12 cellular contexts compared by ENCODE assay signal in the genomic region with DNA sequence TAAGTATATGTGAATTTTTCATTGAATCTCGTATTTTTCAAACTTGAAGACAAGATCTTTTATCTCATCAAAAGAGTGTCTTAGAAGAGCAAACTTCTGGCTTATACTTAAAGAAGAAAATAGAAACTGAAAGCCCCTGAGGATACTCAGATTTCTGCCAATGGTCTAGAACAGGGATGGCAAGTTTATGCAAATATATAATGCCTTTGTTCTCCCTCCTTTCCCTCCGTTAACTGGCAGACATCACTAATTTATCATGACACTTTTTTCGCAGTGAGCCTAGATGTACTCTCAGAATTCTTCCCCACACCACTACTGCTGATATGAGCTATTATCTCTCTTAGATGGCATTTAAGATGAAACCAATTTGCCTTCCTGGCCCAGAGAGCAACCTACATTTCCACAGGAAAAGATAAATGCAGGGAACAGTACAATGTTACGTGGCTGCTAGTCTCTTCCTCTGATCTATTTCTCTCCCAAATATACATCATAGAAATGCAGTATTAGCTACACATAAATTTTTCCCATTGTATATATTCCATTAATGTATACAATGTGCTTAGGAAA. TPM values are rescaled to one million over a fixed set of nuclear protein-coding genes. Genes with fewer than 3 reads are reported as not detected.
DNase-seq lines count a peak whose midpoint lies in the region; ATAC-seq and TF ChIP-seq lines count a peak whose summit lies in the region.
"Had no signal": no experiment of that assay in that cellular context is flagged by ENCODE, and none has a peak within 500 bp of the region (broad histone marks: within the 10 kb centered on the region; RNA-seq: fewer than 3 reads in every experiment).

No MANE protein-coding gene starts in this region.

- no peaks in the 10 kb centered on the region for H3K36me3 ChIP-seq in Karpas-422 (ENCODE audit: insufficient read depth, low read length)
- H3K36me3 ChIP-seq in osteoblast (ENCODE audit: insufficient read depth, low read length), result no peaks in the 10 kb centered on the region
- no peaks in the 10 kb centered on the region for H3K36me3 ChIP-seq in neuronal stem cell (replicated peaks in 1 of 2; ENCODE audit: control insufficient read depth in 2 of 2, insufficient read depth in 2 of 2, low read length in 2 of 2)
- H3K36me3 ChIP-seq: tibial nerve had no signal

- peak overlapping the region; percentile 54 for H3K4me2 ChIP-seq in Karpas-422 (ENCODE audit: low read depth, low read length, poor library complexity, severe bottlenecking)
- no peak overlapping the region for H3K4me2 ChIP-seq in osteoblast (ENCODE audit: insufficient read depth, low read length)
- no peak overlapping the region for H3K4me2 ChIP-seq in neuronal stem cell (ENCODE audit: insufficient read depth, low read length, poor library complexity, severe bottlenecking)

- H2AK5ac ChIP-seq in neuronal stem cell (ENCODE audit: low read depth, low read length), result no peak overlapping the region

- TF ChIP-seq CTCF in osteoblast (IDR thresholded peaks at IDR 0.05; ENCODE audit: extremely low read depth, low read depth, low read length), result no peak

- no peak overlapping the region for H2BK5ac ChIP-seq in neuronal stem cell (ENCODE audit: low read length)

- H3K9me3 ChIP-seq in Karpas-422 (ENCODE audit: low read length) (no peaks in the 10 kb centered on the region), osteoblast (ENCODE audit: low read depth, low read length) (no peaks in the 10 kb centered on the region), neuronal stem cell (replicated peaks in 1 of 2; ENCODE audit: control insufficient read depth in 2 of 2, insufficient read depth in 1 of 2, low read depth in 1 of 2, low read length in 2 of 2) (no peaks in the 10 kb centered on the region)
- H3K9me3 ChIP-seq: tibial nerve had no signal

- no peak overlapping the region for H3K14ac ChIP-seq in neuronal stem cell (ENCODE audit: low read length)

- WGBS in neuronal stem cell (ENCODE audit: extremely low coverage in 2 of 2, insufficient read length in 2 of 2, insufficient replicate concordance in 1 of 2), 2 donors, result no CpG with 5 or more reads among the region's 4 CpGs

- no peaks in the 10 kb centered on the region for H3K9me2 ChIP-seq in Karpas-422 (replicated peaks; ENCODE audit: insufficient read depth, low read length)

- ATAC-seq in GM18909 (IDR thresholded peaks at IDR 0.05; ENCODE audit: poor library complexity, unreplicated experiment), result peak; percentile 61
- peak; percentile 68 for ATAC-seq in HG02642 (IDR thresholded peaks at IDR 0.05; ENCODE audit: poor library complexity, unreplicated experiment)
- ATAC-seq: activated T-helper 17 cell treated with anti-CD3 and anti-CD28 coated beads, Interleukin-2, amount 50 U/mL, for 72 hours had no signal

- no peak overlapping the region for H2BK15ac ChIP-seq in neuronal stem cell (ENCODE audit: low read length)

- H3K4ac ChIP-seq in neuronal stem cell (ENCODE audit: low read length), result no peak overlapping the region

- H3K23ac ChIP-seq in neuronal stem cell (ENCODE audit: low read depth, low read length, poor library complexity), result no peak overlapping the region

- no peak overlapping the region; the same call in 1 of the 2 replicates for H3K4me3 ChIP-seq in Karpas-422 (ENCODE audit: low read length)
- H3K4me3 ChIP-seq in osteoblast (ENCODE audit: insufficient read depth, low read length), result no peak overlapping the region
- H3K4me3 ChIP-seq in neuronal stem cell (ENCODE audit: low read length in 2 of 2), result no peak overlapping the region
- H3K4me3 ChIP-seq: tibial nerve had no signal

- H3K27ac ChIP-seq in Karpas-422 (ENCODE audit: low read length) (no peak overlapping the region), osteoblast (ENCODE audit: low read depth, low read length) (no peak overlapping the region), neuronal stem cell (replicated peaks; ENCODE audit: low read length) (no peak overlapping the region)
- H3K27ac ChIP-seq: tibial nerve had no signal

- no peak overlapping the region for H3K18ac ChIP-seq in neuronal stem cell (ENCODE audit: low read length)

- H2BK120ac ChIP-seq in neuronal stem cell (ENCODE audit: low read depth, low read length), result no peak overlapping the region

- no peak overlapping the region for H2AFZ ChIP-seq in Karpas-422 (ENCODE audit: low read length)
- no peak overlapping the region for H2AFZ ChIP-seq in osteoblast (ENCODE audit: low read length)
- no peak overlapping the region for H2AFZ ChIP-seq in neuronal stem cell (ENCODE audit: low read length)

- DNase-seq in Karpas-422 (peak; percentile 71), osteoblast (ENCODE audit: insufficient read length, low spot score, missing footprints) (peak; percentile 60), neuronal stem cell (ENCODE audit: low spot score) (no peak), NCI-H1436 treated with DMSO at 0.1 percent for 48 hours (lab: John Stamatoyannopoulos, UW) (no peak), NCI-H748 treated with DMSO at 0.1 percent for 48 hours (lab: John Stamatoyannopoulos, UW) (no peak)
- DNase-seq: activated CD4-positive, alpha-beta T cell treated with anti-CD3 and anti-CD28 coated beads for 4 hours; anterior cingulate cortex; NCI-H1436 had no signal

- H4K8ac ChIP-seq in neuronal stem cell (ENCODE audit: low read depth, low read length), result no peak overlapping the region

- H2BK12ac ChIP-seq in neuronal stem cell (ENCODE audit: low read length), result no peak overlapping the region

- H4K91ac ChIP-seq in neuronal stem cell (ENCODE audit: low read depth, low read length, poor library complexity), result no peak overlapping the region

- no peaks in the 10 kb centered on the region for H3K79me2 ChIP-seq in Karpas-422 (ENCODE audit: low read length)
- H3K79me2 ChIP-seq in osteoblast (ENCODE audit: insufficient read depth, low read length), result no peaks in the 10 kb centered on the region

- no peaks in the 10 kb centered on the region for H4K20me1 ChIP-seq in Karpas-422 (ENCODE audit: insufficient read depth, low read depth, low read length)
- no peaks in the 10 kb centered on the region for H4K20me1 ChIP-seq in osteoblast (ENCODE audit: insufficient read depth, low read length)

- H3K27me3 ChIP-seq in Karpas-422 (ENCODE audit: low read length) (no peaks in the 10 kb centered on the region), osteoblast (ENCODE audit: insufficient read depth, low read length) (peaks cover 3% of the 10 kb centered on the region), neuronal stem cell (ENCODE audit: control insufficient read depth in 3 of 3, insufficient read depth in 3 of 3, low read depth in 1 of 3, low read length in 3 of 3) (no peaks in the 10 kb centered on the region)
- H3K27me3 ChIP-seq: tibial nerve had no signal

- no peak overlapping the region for H3K9ac ChIP-seq in Karpas-422 (ENCODE audit: low read length)
- H3K9ac ChIP-seq in neuronal stem cell (ENCODE audit: low read depth, low read length, poor library complexity), result no peak overlapping the region

- no peaks in the 10 kb centered on the region for H3K79me1 ChIP-seq in neuronal stem cell (ENCODE audit: low read depth, low read length)

- H3K4me1 ChIP-seq in Karpas-422 (ENCODE audit: low read length) (peaks cover 26% of the 10 kb centered on the region), osteoblast (ENCODE audit: insufficient read depth, low read length) (no peaks in the 10 kb centered on the region), neuronal stem cell (ENCODE audit: control insufficient read depth in 2 of 2, insufficient read depth in 1 of 2, low read depth in 1 of 2, low read length in 2 of 2) (peaks cover 2 to 5% of the 10 kb centered on the region in 2 donors)
- H3K4me1 ChIP-seq: tibial nerve had no signal

RNA-seq across cellular contexts. Expression of a gene that starts 40.0 kb away (rescaled TPM):
- 25.9 and 43.8 TPM in 2 replicates for total RNA-seq in Karpas-422 (2014; rRNA removed; shearing (Covaris generic); ENCODE audit: low replicate concordance)
- 19.5 and 24.2 TPM in 2 replicates for total RNA-seq in osteoblast
- polyA plus RNA-seq in neuronal stem cell (2013, experiment 1 of 2), result 22.7 TPM
- 24.3 TPM for polyA plus RNA-seq in neuronal stem cell (2013, experiment 2 of 2)

Comparison
In these comparisons a context has a peak if more than half of its experiments do, and no peak if none do; other contexts are left out.
1. DNase-seq: peak in Karpas-422 (single experiment) and osteoblast (single experiment); none in neuronal stem cell (single experiment), NCI-H1436 treated with DMSO at 0.1 percent for 48 hours (single experiment) and NCI-H748 treated with DMSO at 0.1 percent for 48 hours (single experiment).